Comparison of ENCODE assay signal across 10 cellular contexts in genomic region chr14:61620130-61620946, GRCh38.
DNase-seq lines count a peak whose midpoint lies in the region; ATAC-seq, FAIRE-seq and TF ChIP-seq lines count a peak whose summit lies in the region.
"Had no signal": no experiment of that assay in that cellular context is flagged by ENCODE, and none has a peak within 500 bp of the region (broad histone marks: within the 10 kb centered on the region; RNA-seq: fewer than 3 reads in every experiment).

No MANE protein-coding gene starts in this region.

- peaks cover 3% of the 10 kb centered on the region for H3K36me3 Mint-ChIP-seq in activated CD4-positive, alpha-beta T cell treated with anti-CD3 and anti-CD28 coated beads, Interleukin-2, amount 10 ng/mL, durations not matched to agents 7 days and 5 days (ENCODE audit: low read depth)
- H3K36me3 Mint-ChIP-seq: naive B cell had no signal

- POLR2A ChIA-PET in activated CD4-positive, alpha-beta T cell treated with anti-CD3 and anti-CD28 coated beads, Interleukin-2, amount 10 ng/mL, durations not matched to agents 7 days and 5 days (lab: Charles Lee) = no interaction called here

- H3K9me3 Mint-ChIP-seq in activated CD4-positive, alpha-beta T cell treated with anti-CD3 and anti-CD28 coated beads, Interleukin-2, amount 10 ng/mL, durations not matched to agents 7 days and 5 days = peaks cover 11% of the 10 kb centered on the region
- H3K9me3 Mint-ChIP-seq: naive B cell had no signal

- H3K27me3 Mint-ChIP-seq in activated CD4-positive, alpha-beta T cell treated with anti-CD3 and anti-CD28 coated beads, Interleukin-2, amount 10 ng/mL, durations not matched to agents 7 days and 5 days = no peaks in the 10 kb centered on the region
- H3K27me3 Mint-ChIP-seq: naive B cell had no signal

- H3K4me1 Mint-ChIP-seq in activated CD4-positive, alpha-beta T cell treated with anti-CD3 and anti-CD28 coated beads, Interleukin-2, amount 10 ng/mL, durations not matched to agents 7 days and 5 days = peaks cover 40% of the 10 kb centered on the region

- no peak for FAIRE-seq in bronchial epithelial cell (lab: Jason Lieb, UNC)

- H3K4me3 ChIP-seq in bronchial epithelial cell (ENCODE audit: low read depth, low read length) = no peak overlapping the region
- H3K4me3 ChIP-seq: BLaER1 treated with 17β-estradiol and CSF1 and Interleukin-3, amounts not matched to agents 10 nM and 100 nM had no signal

- no peaks in the 10 kb centered on the region for H3K27me3 ChIP-seq in bronchial epithelial cell (ENCODE audit: control insufficient read depth, insufficient read depth, low read length)
- H3K27me3 ChIP-seq: BLaER1 treated with 17β-estradiol and CSF1 and Interleukin-3, amounts not matched to agents 10 nM and 100 nM had no signal

- no peak for TF ChIP-seq CTCF in bronchial epithelial cell (IDR thresholded peaks at IDR 0.05; ENCODE audit: insufficient read depth, low read length, severe bottlenecking)

- peak; percentile 28 to 32 for DNase-seq in activated CD4-positive, alpha-beta T cell treated with anti-CD3 and anti-CD28 coated beads for 24 hours (ENCODE audit: low read depth in 2 of 2)
- DNase-seq in activated CD4-positive, alpha-beta T cell treated with anti-CD3 and anti-CD28 coated beads, Interleukin-2, amount 10 ng/mL, durations not matched to agents 7 days and 5 days = no peak
- DNase-seq in bronchial epithelial cell (ENCODE audit: low read depth) (peak; percentile 61), globus pallidus (ENCODE audit: low spot score) (no peak), H4 (ENCODE audit: low spot score) (no peak), D341Med (ENCODE audit: low spot score) (no peak)
- peak; percentile 28 to 65 (median 40) for DNase-seq in stimulated activated CD4-positive, alpha-beta T cell treated with anti-CD3 and anti-CD28 coated beads, TNF-alpha, amount 100 ng/mL, for 48 hours (ENCODE audit: low read depth in 3 of 3)
- DNase-seq: naive B cell had no signal

- no peak overlapping the region for H3K4me3 Mint-ChIP-seq in activated CD4-positive, alpha-beta T cell treated with anti-CD3 and anti-CD28 coated beads, Interleukin-2, amount 10 ng/mL, durations not matched to agents 7 days and 5 days
- H3K4me3 Mint-ChIP-seq: naive B cell had no signal

- no peaks in the 10 kb centered on the region for H3K36me3 ChIP-seq in bronchial epithelial cell (ENCODE audit: control insufficient read depth, insufficient read depth, low read length)
- H3K36me3 ChIP-seq: BLaER1 treated with 17β-estradiol and CSF1 and Interleukin-3, amounts not matched to agents 10 nM and 100 nM had no signal

- no peak overlapping the region for H3K27ac Mint-ChIP-seq in activated CD4-positive, alpha-beta T cell treated with anti-CD3 and anti-CD28 coated beads, Interleukin-2, amount 10 ng/mL, durations not matched to agents 7 days and 5 days

- CTCF ChIA-PET in activated CD4-positive, alpha-beta T cell treated with anti-CD3 and anti-CD28 coated beads, Interleukin-2, amount 10 ng/mL, durations not matched to agents 7 days and 5 days (lab: Charles Lee) = interaction anchor here (0.5 to 1.8 kb wide), 5 partner anchors 10 to 40 kb away, joined by 3 to 6 read pairs (median 4); no protein-coding TSS in a partner anchor

- ATAC-seq in HG03342 (IDR thresholded peaks at IDR 0.05; ENCODE audit: unreplicated experiment) = peak; percentile 80

Comparison
In these comparisons a context has a peak if more than half of its experiments do, and no peak if none do; other contexts are left out.
1. DNase-seq: peak in activated CD4-positive, alpha-beta T cell treated with anti-CD3 and anti-CD28 coated beads for 24 hours (2 of 2), bronchial epithelial cell (single experiment) and stimulated activated CD4-positive, alpha-beta T cell treated with anti-CD3 and anti-CD28 coated beads, TNF-alpha, amount 100 ng/mL, for 48 hours (3 of 3); none in activated CD4-positive, alpha-beta T cell treated with anti-CD3 and anti-CD28 coated beads, Interleukin-2, amount 10 ng/mL, durations not matched to agents 7 days and 5 days (single experiment), globus pallidus (single experiment), H4 (single experiment) and D341Med (single experiment).